ENCODE assay signal across 16 cellular contexts in genomic region chr1:162305969-162306368, GRCh38.
DNase-seq lines count a peak whose midpoint lies in the region; ATAC-seq, FAIRE-seq and TF ChIP-seq lines count a peak whose summit lies in the region.
"Had no signal": no experiment of that assay in that cellular context is flagged by ENCODE, and none has a peak within 500 bp of the region (broad histone marks: within the 10 kb centered on the region; RNA-seq: fewer than 3 reads in every experiment).

No MANE protein-coding gene starts in this region.

- H3K9ac ChIP-seq in kidney (ENCODE audit: low read length in 2 of 2), result no peak overlapping the region

- TF ChIP-seq POLR2A in vagina (IDR thresholded peaks at IDR 0.05), result no peak

- H3K27me3 ChIP-seq in vagina, result no peaks in the 10 kb centered on the region
- H3K27me3 ChIP-seq: transverse colon had no signal

- H3K4me3 ChIP-seq in kidney (ENCODE audit: low read length in 2 of 2), result no peak overlapping the region
- H3K4me3 ChIP-seq in vagina, result no peak overlapping the region
- H3K4me3 ChIP-seq: coronary artery, transverse colon had no signal

- H3K36me3 ChIP-seq in kidney (ENCODE audit: control insufficient read depth in 1 of 2, insufficient read depth in 2 of 2, low read length in 2 of 2) (no peaks in the 10 kb centered on the region), vagina (no peaks in the 10 kb centered on the region)
- H3K36me3 ChIP-seq: transverse colon had no signal

- H3K9me3 ChIP-seq in kidney (ENCODE audit: control insufficient read depth in 1 of 2, low read length in 2 of 2) (no peaks in the 10 kb centered on the region), vagina (no peaks in the 10 kb centered on the region)
- H3K9me3 ChIP-seq: transverse colon had no signal

- no peak for TF ChIP-seq CTCF in kidney (IDR thresholded peaks at IDR 0.05; ENCODE audit: borderline replicate concordance, extremely low read depth, insufficient read depth)
- no peak for TF ChIP-seq CTCF in vagina (IDR thresholded peaks at IDR 0.05)

- H3K27ac ChIP-seq in kidney (ENCODE audit: low read depth in 2 of 2, low read length in 2 of 2) (peak overlapping the region; percentile 25 to 45), vagina (no peak overlapping the region)
- H3K27ac ChIP-seq: coronary artery, transverse colon had no signal

- FAIRE-seq in kidney (lab: Jason Lieb, UNC), result no peak

- in situ Hi-C loops in ACHN (cut with HindIII; ENCODE audit: low pct_ligation_motif_present, low pct_unique_long_range_greater_than_20kb, low sequenced_read_pairs), result no loop called here

- DNase-seq in ACHN, result peak; percentile 82
- peak; percentile 40 for DNase-seq in amniotic epithelial cell (ENCODE audit: low read depth)
- DNase-seq in kidney, result no peak
- DNase-seq in NCI-H1092 treated with DMSO at 0.1 percent for 48 hours (lab: John Stamatoyannopoulos, UW), result no peak
- DNase-seq in SIG-M5 treated with dmso at 0.1 percent for 504 hours (lab: John Stamatoyannopoulos, UW; ENCODE audit: unreplicated experiment), result no peak
- DNase-seq in vagina (ENCODE audit: extremely low spot score in 2 of 2), result no peak
- no peak for DNase-seq in activated CD4-positive, alpha-beta T cell treated with anti-CD3 and anti-CD28 coated beads, Interleukin-2, amount 50 U/mL, for 48 hours
- DNase-seq: activated CD4-positive, CD25-positive, alpha-beta regulatory T cell; activated naive CD8-positive, alpha-beta T cell treated with anti-CD3 and anti-CD28 coated beads, Interleukin-2, amount 10 ng/mL, durations not matched to agents 7 days and 5 days; NCI-H1092; NCI-H345; stimulated activated CD8-positive, alpha-beta memory T cell treated with anti-CD3 and anti-CD28 coated beads, Interleukin-4, amount 100 ng/mL, for 48 hours; SW 1271; transverse colon had no signal

- H3K4me1 ChIP-seq in kidney (ENCODE audit: control insufficient read depth in 1 of 2, insufficient read depth in 1 of 2, low read depth in 1 of 2, low read length in 2 of 2) (peaks cover 4 to 9% of the 10 kb centered on the region in 2 donors), vagina (no peaks in the 10 kb centered on the region)
- H3K4me1 ChIP-seq: transverse colon had no signal

- ATAC-seq in HG02678 (IDR thresholded peaks at IDR 0.05; ENCODE audit: unreplicated experiment), result peak; percentile 85

- intact Hi-C loops in kidney (cut with DNase I) (no loop called here), vagina (cut with DNase I) (no loop called here)

Comparison
In these comparisons a context has a peak if more than half of its experiments do, and no peak if none do; other contexts are left out.
1. DNase-seq: peak in ACHN (single experiment) and amniotic epithelial cell (single experiment); none in kidney (single experiment), NCI-H1092 treated with DMSO at 0.1 percent for 48 hours (single experiment), SIG-M5 treated with dmso at 0.1 percent for 504 hours (single experiment), vagina (0 of 2) and activated CD4-positive, alpha-beta T cell treated with anti-CD3 and anti-CD28 coated beads, Interleukin-2, amount 50 U/mL, for 48 hours (0 of 2).